ENCODE assay signal across 21 cellular contexts in the genomic region with DNA sequence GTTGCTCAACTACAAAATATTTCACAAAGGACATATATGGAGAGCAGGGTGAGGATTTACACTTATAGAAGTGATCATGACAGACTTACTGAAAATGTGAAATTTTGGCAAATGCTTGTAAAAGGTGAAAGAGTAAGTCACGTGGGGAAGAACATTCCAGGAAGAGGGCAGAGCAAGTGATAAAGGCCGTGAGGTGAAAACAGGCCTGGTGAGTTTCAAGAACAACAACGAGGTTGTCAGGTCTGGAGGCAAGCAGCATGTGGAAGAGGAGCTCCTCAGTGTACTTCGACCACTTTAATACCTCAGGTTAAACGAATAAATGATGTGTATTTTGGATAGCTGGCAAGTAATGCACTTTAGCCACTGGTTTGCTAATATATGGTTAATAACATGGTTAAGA.
DNase-seq lines count a peak whose midpoint lies in the region; ATAC-seq and TF ChIP-seq lines count a peak whose summit lies in the region.
"Had no signal": no experiment of that assay in that cellular context is flagged by ENCODE, and none has a peak within 500 bp of the region (broad histone marks: within the 10 kb centered on the region; RNA-seq: fewer than 3 reads in every experiment).

No MANE protein-coding gene starts in this region.

- peaks cover 10% of the 10 kb centered on the region for H3K4me1 ChIP-seq in Caco-2
- no peaks in the 10 kb centered on the region for H3K4me1 ChIP-seq in hepatocyte (ENCODE audit: insufficient read depth)
- H3K4me1 ChIP-seq in mesendoderm (ENCODE audit: control insufficient read depth, low read depth, low read length) = no peaks in the 10 kb centered on the region
- H3K4me1 ChIP-seq in CD8-positive, alpha-beta memory T cell (ENCODE audit: insufficient read depth, low read length) = no peaks in the 10 kb centered on the region
- H3K4me1 ChIP-seq: SJSA1 had no signal

- H2AK5ac ChIP-seq in mesendoderm (ENCODE audit: low read length) = no peak overlapping the region

- H3K4me1 Mint-ChIP-seq in Caco-2 (ENCODE audit: low read depth, unreplicated experiment) = peaks cover 6% of the 10 kb centered on the region
- H3K4me1 Mint-ChIP-seq in CD8-positive, alpha-beta memory T cell = no peaks in the 10 kb centered on the region

- no peak overlapping the region for H3K9ac ChIP-seq in mesendoderm (ENCODE audit: low read length)

- H3K36me3 ChIP-seq in Caco-2 (ENCODE audit: control insufficient read depth, insufficient read depth, low read length) (no peaks in the 10 kb centered on the region), H7 (replicated peaks; ENCODE audit: control insufficient read depth, insufficient read depth, low read length) (no peaks in the 10 kb centered on the region), hepatocyte (replicated peaks; ENCODE audit: insufficient read depth, low read depth) (no peaks in the 10 kb centered on the region), mesendoderm (ENCODE audit: control insufficient read depth, insufficient read depth, low read length) (no peaks in the 10 kb centered on the region)
- no peaks in the 10 kb centered on the region for H3K36me3 ChIP-seq in CD8-positive, alpha-beta memory T cell (ENCODE audit: insufficient read depth, low read length)
- H3K36me3 ChIP-seq: SJSA1 had no signal

- H3K36me3 Mint-ChIP-seq in Caco-2 (ENCODE audit: insufficient read depth, unreplicated experiment) = no peaks in the 10 kb centered on the region
- H3K36me3 Mint-ChIP-seq in CD8-positive, alpha-beta memory T cell = no peaks in the 10 kb centered on the region

- ATAC-seq in GM18870 (IDR thresholded peaks at IDR 0.05; ENCODE audit: unreplicated experiment) = no peak

- WGBS in hepatocyte (ENCODE audit: low lambda C conversion rate, missing lambda C conversion rate) = 27% methylated on average over 5 of the region's 5 CpGs
- WGBS in mesendoderm (ENCODE audit: extremely low coverage, insufficient coverage, low lambda C conversion rate) = no CpG with 5 or more reads among the region's 5 CpGs

- H2BK120ac ChIP-seq in mesendoderm (ENCODE audit: low read depth, low read length) = no peak overlapping the region

- no peaks in the 10 kb centered on the region for H3K27me3 Mint-ChIP-seq in Caco-2 (ENCODE audit: insufficient read depth, unreplicated experiment)
- no peaks in the 10 kb centered on the region for H3K27me3 Mint-ChIP-seq in CD8-positive, alpha-beta memory T cell

- peak overlapping the region; percentile 1 for H3K4me3 Mint-ChIP-seq in Caco-2 (ENCODE audit: unreplicated experiment)
- no peak overlapping the region for H3K4me3 Mint-ChIP-seq in CD8-positive, alpha-beta memory T cell
- H3K4me3 Mint-ChIP-seq: H9 had no signal

- H3K4me3 ChIP-seq in Caco-2 (ENCODE audit: low read depth, low read length) = no peak overlapping the region
- no peak overlapping the region for H3K4me3 ChIP-seq in H7 (ENCODE audit: insufficient read depth, low read depth, low read length)
- H3K4me3 ChIP-seq in hepatocyte = no peak overlapping the region
- no peak overlapping the region for H3K4me3 ChIP-seq in mesendoderm (ENCODE audit: low read length)
- H3K4me3 ChIP-seq in CD8-positive, alpha-beta memory T cell (ENCODE audit: low read length) = no peak overlapping the region
- H3K4me3 ChIP-seq: SJSA1 had no signal

- H3K9me3 ChIP-seq in Caco-2 (no peaks in the 10 kb centered on the region), hepatocyte (ENCODE audit: low read depth) (no peaks in the 10 kb centered on the region)
- no peaks in the 10 kb centered on the region for H3K9me3 ChIP-seq in CD8-positive, alpha-beta memory T cell (ENCODE audit: low read length)

- H3K79me2 ChIP-seq in hepatocyte = no peaks in the 10 kb centered on the region
- no peaks in the 10 kb centered on the region for H3K79me2 ChIP-seq in mesendoderm (ENCODE audit: control insufficient read depth, insufficient read depth, low read length)

- TF ChIP-seq CTCF in Caco-2 (IDR thresholded peaks at IDR 0.05; ENCODE audit: insufficient read depth in 1 of 2, low read depth in 1 of 2, low read length in 1 of 2, severe bottlenecking in 1 of 2, unreplicated experiment in 1 of 2) (no peak), hepatocyte (IDR thresholded peaks at IDR 0.05; ENCODE audit: poor library complexity) (no peak)

- CTCF ChIA-PET in Caco-2 (lab: Charles Lee) = no interaction called here
- CTCF ChIA-PET in CD8-positive, alpha-beta memory T cell (lab: Charles Lee) = no interaction called here

- no peaks in the 10 kb centered on the region for H3K79me1 ChIP-seq in mesendoderm (ENCODE audit: low read length)

- H3K4ac ChIP-seq in mesendoderm (ENCODE audit: low read depth, low read length) = no peak overlapping the region

- no peaks in the 10 kb centered on the region for H3K9me2 ChIP-seq in hepatocyte (replicated peaks; ENCODE audit: insufficient read depth)

- H3K27ac Mint-ChIP-seq in Caco-2 (ENCODE audit: unreplicated experiment) = no peak overlapping the region
- H3K27ac Mint-ChIP-seq in CD8-positive, alpha-beta memory T cell = no peak overlapping the region

- no peak overlapping the region for H3K4me2 ChIP-seq in hepatocyte
- no peak overlapping the region for H3K4me2 ChIP-seq in mesendoderm (ENCODE audit: low read length)

- H3K9me3 Mint-ChIP-seq in Caco-2 (ENCODE audit: unreplicated experiment) = no peaks in the 10 kb centered on the region
- peaks cover 2 to 33% (median 13%) of the 10 kb centered on the region in 5 donors for H3K9me3 Mint-ChIP-seq in CD8-positive, alpha-beta memory T cell
- H3K9me3 Mint-ChIP-seq: H9 had no signal

- no peak overlapping the region for H3K23ac ChIP-seq in mesendoderm (ENCODE audit: low read length)

- H3K27ac ChIP-seq in hepatocyte (no peak overlapping the region), mesendoderm (ENCODE audit: low read depth, low read length) (no peak overlapping the region)
- no peak overlapping the region for H3K27ac ChIP-seq in CD8-positive, alpha-beta memory T cell (ENCODE audit: low read depth, low read length)
- H3K27ac ChIP-seq: SJSA1 had no signal

- intact Hi-C loops in Caco-2 (cut with micrococcal nuclease; ENCODE audit: unreplicated experiment) = no loop called here

- no peak overlapping the region for H2BK5ac ChIP-seq in mesendoderm (ENCODE audit: low read length)

- H3K27me3 ChIP-seq in Caco-2 (replicated peaks; ENCODE audit: control insufficient read depth, insufficient read depth, low read length) (no peaks in the 10 kb centered on the region), H7 (ENCODE audit: control insufficient read depth, insufficient read depth, low read length) (no peaks in the 10 kb centered on the region), hepatocyte (no peaks in the 10 kb centered on the region), mesendoderm (ENCODE audit: insufficient read depth, low read length, poor library complexity) (no peaks in the 10 kb centered on the region)
- no peaks in the 10 kb centered on the region for H3K27me3 ChIP-seq in CD8-positive, alpha-beta memory T cell (ENCODE audit: insufficient read depth, low read length, poor library complexity, severe bottlenecking)
- H3K27me3 ChIP-seq: SJSA1 had no signal

- no peak overlapping the region for H3K18ac ChIP-seq in mesendoderm (ENCODE audit: low read length)

- no peak overlapping the region for H2AFZ ChIP-seq in hepatocyte

- no peak overlapping the region for H4K5ac ChIP-seq in mesendoderm (ENCODE audit: low read length)

- H4K20me1 ChIP-seq in hepatocyte (ENCODE audit: insufficient read depth, poor library complexity, severe bottlenecking) = no peaks in the 10 kb centered on the region

- no peak overlapping the region for H4K8ac ChIP-seq in mesendoderm (ENCODE audit: low read depth, low read length)

- POLR2A ChIA-PET in Caco-2 (lab: Charles Lee) = no interaction called here
- POLR2A ChIA-PET in CD8-positive, alpha-beta memory T cell (lab: Charles Lee) = no interaction called here

- H3K56ac ChIP-seq in mesendoderm (ENCODE audit: low read length) = no peak overlapping the region

- no peak overlapping the region for H2BK15ac ChIP-seq in mesendoderm (replicated peaks; ENCODE audit: low read depth)

- DNase-seq in Caco-2 (peak; percentile 34 to 59), H7 (peak; percentile 2), hepatocyte (ENCODE audit: low spot score) (peak; percentile 19), mesendoderm (peak; percentile 82), activated T-cell treated with anti-CD3 and anti-CD28 coated beads for 4 hours (no peak), hepatic stellate cell (ENCODE audit: low spot score) (no peak)
- DNase-seq in CD8-positive, alpha-beta memory T cell = no peak
- DNase-seq: DMS79, EL, H9, KBM-7, NCI-H1105 treated with DMSO at 0.1 percent for 48 hours, NCI-H146, NCI-H1930, NCI-H2107, NCI-H446 treated with DMSO at 0.1 percent for 48 hours, NCI-H526 treated with DMSO at 0.1 percent for 48 hours, Right ventricle myocardium superior, RPMI8226 had no signal

- no TSS peak for BruUV-seq in Caco-2 (replicated peaks; lab: Mats Ljungman, UMichigan)

Comparison
In these comparisons a context has a peak if more than half of its experiments do, and no peak if none do; other contexts are left out.
1. DNase-seq: peak in Caco-2 (2 of 2), H7 (single experiment), hepatocyte (single experiment) and mesendoderm (single experiment); none in activated T-cell treated with anti-CD3 and anti-CD28 coated beads for 4 hours (single experiment), CD8-positive, alpha-beta memory T cell (0 of 5) and hepatic stellate cell (single experiment).